In genomic region chr1:212591922-212592321, GRCh38 we compare ENCODE assay signal across 29 cellular contexts.
"Had no signal": no experiment of that assay in that cellular context is flagged by ENCODE, and none has a peak within 500 bp of the region (broad histone marks: within the 10 kb centered on the region; RNA-seq: fewer than 3 reads in every experiment).

No MANE protein-coding gene starts in this region.

- H3K9me3 Mint-ChIP-seq: activated B cell treated with CpG ODN at 0.5 μM for 24 hours; activated T-cell treated with anti-CD3 and anti-CD28 coated beads, Interleukin-2, amount 50 U/mL, for 4 hours; activated T-helper 2 cell treated with anti-CD3 and anti-CD28 coated beads, Interferon-gamma antibody, Interleukin-2, Interleukin-4, amounts not matched to agents 10 μg/mL and 5 μg/mL and 100 μg/mL, durations not matched to agents 14 hours and 24 hours and 36 hours; dendritic cell treated with granulocyte-macrophage colony-stimulating factor and Interleukin-4, amounts not matched to agents 40 ng/mL and 50 ng/mL, for 4 days; immature natural killer cell; stimulated activated naive B cell treated with anti-CD40 and anti-IgM and Interleukin-4, amounts not matched to agents 10 μg/mL and 1 μg/mL and 100 μg/mL, for 72 hours had no signal

- H3K9me3 ChIP-seq: adrenal gland, ascending aorta, lower lobe of right lung, mucosa of descending colon, sigmoid colon, transverse colon had no signal

- H3K4me3 ChIP-seq: adrenal gland, ascending aorta, lower lobe of right lung, mucosa of descending colon, sigmoid colon, smooth muscle cell, transverse colon had no signal

- ATAC-seq: activated CD4-positive, alpha-beta T cell treated with anti-CD3 and anti-CD28 coated beads for 36 hours; activated T-cell treated with anti-CD3 and anti-CD28 coated beads, Interleukin-2, amount 50 U/mL, for 4 hours; foreskin keratinocyte; left lobe of liver; lower lobe of right lung; mucosa of descending colon; stimulated activated naive B cell treated with anti-CD40 and anti-IgM and Interleukin-4, amounts not matched to agents 10 μg/mL and 1 μg/mL and 100 μg/mL, for 72 hours had no signal

- H3K36me3 Mint-ChIP-seq: activated naive CD8-positive, alpha-beta T cell; immature natural killer cell; stimulated activated naive B cell treated with anti-CD40 and anti-IgM and Interleukin-4, amounts not matched to agents 10 μg/mL and 1 μg/mL and 100 μg/mL, for 72 hours had no signal

- H3K4me2 ChIP-seq: smooth muscle cell had no signal

- H3K4me3 Mint-ChIP-seq: activated B cell treated with CpG ODN at 0.5 μM for 24 hours; activated CD4-positive, alpha-beta T cell treated with anti-CD3 and anti-CD28 coated beads for 36 hours; activated naive CD8-positive, alpha-beta T cell; activated T-cell treated with anti-CD3 and anti-CD28 coated beads, Interleukin-2, amount 50 U/mL, for 4 hours; dendritic cell treated with granulocyte-macrophage colony-stimulating factor and Interleukin-4, amounts not matched to agents 40 ng/mL and 50 ng/mL, for 4 days; immature natural killer cell; stimulated activated naive B cell treated with anti-CD40 and anti-IgM and Interleukin-4, amounts not matched to agents 10 μg/mL and 1 μg/mL and 100 μg/mL, for 72 hours had no signal

- DNase-seq: activated B cell treated with CpG ODN at 0.5 μM for 24 hours; activated CD4-positive, alpha-beta T cell treated with anti-CD3 and anti-CD28 coated beads for 36 hours; activated CD4-positive, alpha-beta T cell treated with anti-CD3 and anti-CD28 coated beads, Interleukin-2, amount 50 U/mL, for 4 hours; activated CD8-positive, alpha-beta memory T cell treated with anti-CD3 and anti-CD28 coated beads, Interleukin-2, amount 50 U/mL, for 48 hours; activated naive CD4-positive, alpha-beta T cell; activated T-cell treated with anti-CD3 and anti-CD28 coated beads, Interleukin-2, amount 50 U/mL, for 4 hours; adrenal gland; brain microvascular endothelial cell; caudate nucleus; effector CD4-positive, alpha-beta T cell; erythroblast; foreskin keratinocyte; immature natural killer cell; lower lobe of right lung; mesendoderm; nucleus accumbens; sigmoid colon; stimulated activated CD4-positive, alpha-beta T cell treated with anti-CD3 and anti-CD28 coated beads, Interleukin-15, amount 100 ng/mL, for 24 hours; stimulated activated naive B cell treated with anti-CD40 and anti-IgM and Interleukin-4, amounts not matched to agents 10 μg/mL and 1 μg/mL and 100 μg/mL, for 72 hours; transverse colon had no signal

- H3K27ac Mint-ChIP-seq: activated B cell treated with CpG ODN at 0.5 μM for 24 hours; activated CD4-positive, alpha-beta T cell treated with anti-CD3 and anti-CD28 coated beads for 36 hours; activated naive CD8-positive, alpha-beta T cell; activated T-helper 2 cell treated with anti-CD3 and anti-CD28 coated beads, Interferon-gamma antibody, Interleukin-2, Interleukin-4, amounts not matched to agents 10 μg/mL and 5 μg/mL and 100 μg/mL, durations not matched to agents 14 hours and 24 hours and 36 hours; dendritic cell treated with granulocyte-macrophage colony-stimulating factor and Interleukin-4, amounts not matched to agents 40 ng/mL and 50 ng/mL, for 4 days; immature natural killer cell; stimulated activated naive B cell treated with anti-CD40 and anti-IgM and Interleukin-4, amounts not matched to agents 10 μg/mL and 1 μg/mL and 100 μg/mL, for 72 hours had no signal

- H3K36me3 ChIP-seq: adrenal gland, ascending aorta, brain microvascular endothelial cell, lower lobe of right lung, sigmoid colon, transverse colon had no signal

- FAIRE-seq: endometrium, urothelium cell line had no signal

- H3K27ac ChIP-seq: adrenal gland, ascending aorta, brain microvascular endothelial cell, foreskin keratinocyte, lower lobe of right lung, sigmoid colon, transverse colon had no signal

- H3K27me3 ChIP-seq: ascending aorta, brain microvascular endothelial cell had no signal
